ENCODE assay signal across 1 cellular context in the genomic region with DNA sequence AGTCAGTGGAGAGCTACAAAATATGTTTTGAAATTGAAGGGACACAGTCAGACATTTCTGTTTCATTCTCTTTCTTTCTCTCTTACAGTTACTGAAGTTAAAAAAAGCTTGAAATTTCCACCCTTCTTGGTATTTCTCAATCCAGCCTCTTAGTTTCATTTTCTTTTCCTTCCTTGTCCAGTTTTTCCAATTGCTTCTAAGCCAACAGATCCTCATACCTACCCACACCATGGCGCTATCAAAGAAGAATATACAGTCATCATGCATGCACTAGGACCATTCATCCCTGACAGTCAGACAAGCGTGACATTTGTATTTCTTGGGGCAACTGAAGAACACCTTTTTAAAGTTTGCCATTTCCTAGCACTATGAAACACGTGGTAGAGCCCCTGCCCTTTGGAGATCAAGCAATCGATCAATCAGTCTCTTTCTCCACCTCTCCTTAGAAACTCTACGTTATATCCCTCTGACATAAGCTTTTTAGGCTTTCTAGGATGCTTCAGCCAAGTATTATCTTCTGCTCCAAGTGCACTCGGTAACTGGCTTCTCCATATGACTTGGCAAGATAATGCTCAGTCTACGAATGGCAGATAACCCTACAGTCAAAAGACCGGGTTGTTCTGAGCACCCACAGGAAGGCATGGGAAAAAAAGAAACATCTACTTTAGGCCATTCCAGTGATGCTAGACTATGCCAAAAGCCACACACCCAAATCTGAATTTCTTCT.
A peak's percentile ranks its signal among the peaks of the same experiment; 100 is the strongest.
TF ChIP-seq lines count a peak whose summit lies in the region.

No MANE protein-coding gene starts in this region.

TF ChIP-seq in K562, 482 proteins besides CTCF, POLR2A, EP300 and RAD21 (continued from another document and continues in another):
- TF ChIP-seq, protein P1, sequence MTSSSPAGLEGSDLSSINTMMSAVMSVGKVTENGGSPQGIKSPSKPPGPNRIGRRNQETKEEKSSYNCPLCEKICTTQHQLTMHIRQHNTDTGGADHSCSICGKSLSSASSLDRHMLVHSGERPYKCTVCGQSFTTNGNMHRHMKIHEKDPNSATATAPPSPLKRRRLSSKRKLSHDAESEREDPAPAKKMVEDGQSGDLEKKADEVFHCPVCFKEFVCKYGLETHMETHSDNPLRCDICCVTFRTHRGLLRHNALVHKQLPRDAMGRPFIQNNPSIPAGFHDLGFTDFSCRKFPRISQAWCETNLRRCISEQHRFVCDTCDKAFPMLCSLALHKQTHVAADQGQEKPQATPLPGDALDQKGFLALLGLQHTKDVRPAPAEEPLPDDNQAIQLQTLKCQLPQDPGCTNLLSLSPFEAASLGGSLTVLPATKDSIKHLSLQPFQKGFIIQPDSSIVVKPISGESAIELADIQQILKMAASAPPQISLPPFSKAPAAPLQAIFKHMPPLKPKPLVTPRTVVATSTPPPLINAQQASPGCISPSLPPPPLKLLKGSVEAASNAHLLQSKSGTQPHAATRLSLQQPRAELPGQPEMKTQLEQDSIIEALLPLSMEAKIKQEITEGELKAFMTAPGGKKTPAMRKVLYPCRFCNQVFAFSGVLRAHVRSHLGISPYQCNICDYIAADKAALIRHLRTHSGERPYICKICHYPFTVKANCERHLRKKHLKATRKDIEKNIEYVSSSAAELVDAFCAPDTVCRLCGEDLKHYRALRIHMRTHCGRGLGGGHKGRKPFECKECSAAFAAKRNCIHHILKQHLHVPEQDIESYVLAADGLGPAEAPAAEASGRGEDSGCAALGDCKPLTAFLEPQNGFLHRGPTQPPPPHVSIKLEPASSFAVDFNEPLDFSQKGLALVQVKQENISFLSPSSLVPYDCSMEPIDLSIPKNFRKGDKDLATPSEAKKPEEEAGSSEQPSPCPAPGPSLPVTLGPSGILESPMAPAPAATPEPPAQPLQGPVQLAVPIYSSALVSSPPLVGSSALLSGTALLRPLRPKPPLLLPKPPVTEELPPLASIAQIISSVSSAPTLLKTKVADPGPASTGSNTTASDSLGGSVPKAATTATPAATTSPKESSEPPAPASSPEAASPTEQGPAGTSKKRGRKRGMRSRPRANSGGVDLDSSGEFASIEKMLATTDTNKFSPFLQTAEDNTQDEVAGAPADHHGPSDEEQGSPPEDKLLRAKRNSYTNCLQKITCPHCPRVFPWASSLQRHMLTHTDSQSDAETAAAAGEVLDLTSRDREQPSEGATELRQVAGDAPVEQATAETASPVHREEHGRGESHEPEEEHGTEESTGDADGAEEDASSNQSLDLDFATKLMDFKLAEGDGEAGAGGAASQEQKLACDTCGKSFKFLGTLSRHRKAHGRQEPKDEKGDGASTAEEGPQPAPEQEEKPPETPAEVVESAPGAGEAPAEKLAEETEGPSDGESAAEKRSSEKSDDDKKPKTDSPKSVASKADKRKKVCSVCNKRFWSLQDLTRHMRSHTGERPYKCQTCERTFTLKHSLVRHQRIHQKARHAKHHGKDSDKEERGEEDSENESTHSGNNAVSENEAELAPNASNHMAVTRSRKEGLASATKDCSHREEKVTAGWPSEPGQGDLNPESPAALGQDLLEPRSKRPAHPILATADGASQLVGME (CRISPR knock-in tag; IDR thresholded peaks at IDR 0.05), result no peak
- TF ChIP-seq, protein P2, sequence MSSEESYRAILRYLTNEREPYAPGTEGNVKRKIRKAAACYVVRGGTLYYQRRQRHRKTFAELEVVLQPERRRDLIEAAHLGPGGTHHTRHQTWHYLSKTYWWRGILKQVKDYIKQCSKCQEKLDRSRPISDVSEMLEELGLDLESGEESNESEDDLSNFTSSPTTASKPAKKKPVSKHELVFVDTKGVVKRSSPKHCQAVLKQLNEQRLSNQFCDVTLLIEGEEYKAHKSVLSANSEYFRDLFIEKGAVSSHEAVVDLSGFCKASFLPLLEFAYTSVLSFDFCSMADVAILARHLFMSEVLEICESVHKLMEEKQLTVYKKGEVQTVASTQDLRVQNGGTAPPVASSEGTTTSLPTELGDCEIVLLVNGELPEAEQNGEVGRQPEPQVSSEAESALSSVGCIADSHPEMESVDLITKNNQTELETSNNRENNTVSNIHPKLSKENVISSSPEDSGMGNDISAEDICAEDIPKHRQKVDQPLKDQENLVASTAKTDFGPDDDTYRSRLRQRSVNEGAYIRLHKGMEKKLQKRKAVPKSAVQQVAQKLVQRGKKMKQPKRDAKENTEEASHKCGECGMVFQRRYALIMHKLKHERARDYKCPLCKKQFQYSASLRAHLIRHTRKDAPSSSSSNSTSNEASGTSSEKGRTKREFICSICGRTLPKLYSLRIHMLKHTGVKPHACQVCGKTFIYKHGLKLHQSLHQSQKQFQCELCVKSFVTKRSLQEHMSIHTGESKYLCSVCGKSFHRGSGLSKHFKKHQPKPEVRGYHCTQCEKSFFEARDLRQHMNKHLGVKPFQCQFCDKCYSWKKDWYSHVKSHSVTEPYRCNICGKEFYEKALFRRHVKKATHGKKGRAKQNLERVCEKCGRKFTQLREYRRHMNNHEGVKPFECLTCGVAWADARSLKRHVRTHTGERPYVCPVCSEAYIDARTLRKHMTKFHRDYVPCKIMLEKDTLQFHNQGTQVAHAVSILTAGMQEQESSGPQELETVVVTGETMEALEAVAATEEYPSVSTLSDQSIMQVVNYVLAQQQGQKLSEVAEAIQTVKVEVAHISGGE (CRISPR knock-in tag; IDR thresholded peaks at IDR 0.05), result peak in 1 of 3 experiments; percentile 80; a peak in 2 of 6 replicates
- peak; percentile 81 for TF ChIP-seq SOX6 (IDR thresholded peaks at IDR 0.05)
- no peak for TF ChIP-seq TAF7 (tag; IDR thresholded peaks at IDR 0.05)
- TF ChIP-seq TEAD2 (tag; IDR thresholded peaks at IDR 0.05), result no peak
- TF ChIP-seq ZNF584 (CRISPR knock-in tag; IDR thresholded peaks at IDR 0.05; ENCODE audit: low read depth), result 0 out of 2 replicates have a peak, but pooled peaks have one; percentile 58
- 0 out of 2 replicates have a peak, but pooled peaks have one; percentile 42 for TF ChIP-seq MECOM (CRISPR knock-in tag; IDR thresholded peaks at IDR 0.05)
- no peak for TF ChIP-seq SIX5 (IDR thresholded peaks at IDR 0.05; ENCODE audit: borderline replicate concordance in 1 of 2, insufficient read depth in 1 of 2, low read depth in 1 of 2, low read length in 2 of 2)
- TF ChIP-seq, protein P3, sequence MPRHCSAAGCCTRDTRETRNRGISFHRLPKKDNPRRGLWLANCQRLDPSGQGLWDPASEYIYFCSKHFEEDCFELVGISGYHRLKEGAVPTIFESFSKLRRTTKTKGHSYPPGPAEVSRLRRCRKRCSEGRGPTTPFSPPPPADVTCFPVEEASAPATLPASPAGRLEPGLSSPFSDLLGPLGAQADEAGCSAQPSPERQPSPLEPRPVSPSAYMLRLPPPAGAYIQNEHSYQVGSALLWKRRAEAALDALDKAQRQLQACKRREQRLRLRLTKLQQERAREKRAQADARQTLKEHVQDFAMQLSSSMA (CRISPR knock-in tag; IDR thresholded peaks at IDR 0.05), result no peak
- no peak for TF ChIP-seq JUNB (CRISPR knock-in tag; conservative IDR thresholded peaks at IDR 0.05)
- TF ChIP-seq ZNF444 (CRISPR knock-in tag; IDR thresholded peaks at IDR 0.05), result no peak
- TF ChIP-seq XRCC5 (IDR thresholded peaks at IDR 0.05; ENCODE audit: low read depth, low read length), result no peak
- TF ChIP-seq TEAD4 (IDR thresholded peaks at IDR 0.05; ENCODE audit: low read length), result peak; percentile 94
- no peak for TF ChIP-seq TEAD4 (CRISPR knock-in tag; IDR thresholded peaks at IDR 0.05; ENCODE audit: borderline replicate concordance)
- no peak for TF ChIP-seq ETV1 (tag; conservative IDR thresholded peaks at IDR 0.05; ENCODE audit: low read depth)
- TF ChIP-seq MED1 (CRISPR knock-in tag; IDR thresholded peaks at IDR 0.05; ENCODE audit: borderline replicate concordance), result no peak
- TF ChIP-seq HDAC3 (IDR thresholded peaks at IDR 0.05; ENCODE audit: borderline replicate concordance, partially characterized antibody), result no peak
- TF ChIP-seq, protein P4, sequence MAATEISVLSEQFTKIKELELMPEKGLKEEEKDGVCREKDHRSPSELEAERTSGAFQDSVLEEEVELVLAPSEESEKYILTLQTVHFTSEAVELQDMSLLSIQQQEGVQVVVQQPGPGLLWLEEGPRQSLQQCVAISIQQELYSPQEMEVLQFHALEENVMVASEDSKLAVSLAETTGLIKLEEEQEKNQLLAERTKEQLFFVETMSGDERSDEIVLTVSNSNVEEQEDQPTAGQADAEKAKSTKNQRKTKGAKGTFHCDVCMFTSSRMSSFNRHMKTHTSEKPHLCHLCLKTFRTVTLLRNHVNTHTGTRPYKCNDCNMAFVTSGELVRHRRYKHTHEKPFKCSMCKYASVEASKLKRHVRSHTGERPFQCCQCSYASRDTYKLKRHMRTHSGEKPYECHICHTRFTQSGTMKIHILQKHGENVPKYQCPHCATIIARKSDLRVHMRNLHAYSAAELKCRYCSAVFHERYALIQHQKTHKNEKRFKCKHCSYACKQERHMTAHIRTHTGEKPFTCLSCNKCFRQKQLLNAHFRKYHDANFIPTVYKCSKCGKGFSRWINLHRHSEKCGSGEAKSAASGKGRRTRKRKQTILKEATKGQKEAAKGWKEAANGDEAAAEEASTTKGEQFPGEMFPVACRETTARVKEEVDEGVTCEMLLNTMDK (IDR thresholded peaks at IDR 0.05; ENCODE audit: borderline replicate concordance, insufficient read depth, low read depth, low read length, poor library complexity, severe bottlenecking), result no peak
- no peak for TF ChIP-seq ZBED1 (IDR thresholded peaks at IDR 0.05)
- TF ChIP-seq, protein P5, sequence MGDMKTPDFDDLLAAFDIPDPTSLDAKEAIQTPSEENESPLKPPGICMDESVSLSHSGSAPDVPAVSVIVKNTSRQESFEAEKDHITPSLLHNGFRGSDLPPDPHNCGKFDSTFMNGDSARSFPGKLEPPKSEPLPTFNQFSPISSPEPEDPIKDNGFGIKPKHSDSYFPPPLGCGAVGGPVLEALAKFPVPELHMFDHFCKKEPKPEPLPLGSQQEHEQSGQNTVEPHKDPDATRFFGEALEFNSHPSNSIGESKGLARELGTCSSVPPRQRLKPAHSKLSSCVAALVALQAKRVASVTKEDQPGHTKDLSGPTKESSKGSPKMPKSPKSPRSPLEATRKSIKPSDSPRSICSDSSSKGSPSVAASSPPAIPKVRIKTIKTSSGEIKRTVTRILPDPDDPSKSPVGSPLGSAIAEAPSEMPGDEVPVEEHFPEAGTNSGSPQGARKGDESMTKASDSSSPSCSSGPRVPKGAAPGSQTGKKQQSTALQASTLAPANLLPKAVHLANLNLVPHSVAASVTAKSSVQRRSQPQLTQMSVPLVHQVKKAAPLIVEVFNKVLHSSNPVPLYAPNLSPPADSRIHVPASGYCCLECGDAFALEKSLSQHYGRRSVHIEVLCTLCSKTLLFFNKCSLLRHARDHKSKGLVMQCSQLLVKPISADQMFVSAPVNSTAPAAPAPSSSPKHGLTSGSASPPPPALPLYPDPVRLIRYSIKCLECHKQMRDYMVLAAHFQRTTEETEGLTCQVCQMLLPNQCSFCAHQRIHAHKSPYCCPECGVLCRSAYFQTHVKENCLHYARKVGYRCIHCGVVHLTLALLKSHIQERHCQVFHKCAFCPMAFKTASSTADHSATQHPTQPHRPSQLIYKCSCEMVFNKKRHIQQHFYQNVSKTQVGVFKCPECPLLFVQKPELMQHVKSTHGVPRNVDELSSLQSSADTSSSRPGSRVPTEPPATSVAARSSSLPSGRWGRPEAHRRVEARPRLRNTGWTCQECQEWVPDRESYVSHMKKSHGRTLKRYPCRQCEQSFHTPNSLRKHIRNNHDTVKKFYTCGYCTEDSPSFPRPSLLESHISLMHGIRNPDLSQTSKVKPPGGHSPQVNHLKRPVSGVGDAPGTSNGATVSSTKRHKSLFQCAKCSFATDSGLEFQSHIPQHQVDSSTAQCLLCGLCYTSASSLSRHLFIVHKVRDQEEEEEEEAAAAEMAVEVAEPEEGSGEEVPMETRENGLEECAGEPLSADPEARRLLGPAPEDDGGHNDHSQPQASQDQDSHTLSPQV (IDR thresholded peaks at IDR 0.05), result no peak
- TF ChIP-seq, protein P6, sequence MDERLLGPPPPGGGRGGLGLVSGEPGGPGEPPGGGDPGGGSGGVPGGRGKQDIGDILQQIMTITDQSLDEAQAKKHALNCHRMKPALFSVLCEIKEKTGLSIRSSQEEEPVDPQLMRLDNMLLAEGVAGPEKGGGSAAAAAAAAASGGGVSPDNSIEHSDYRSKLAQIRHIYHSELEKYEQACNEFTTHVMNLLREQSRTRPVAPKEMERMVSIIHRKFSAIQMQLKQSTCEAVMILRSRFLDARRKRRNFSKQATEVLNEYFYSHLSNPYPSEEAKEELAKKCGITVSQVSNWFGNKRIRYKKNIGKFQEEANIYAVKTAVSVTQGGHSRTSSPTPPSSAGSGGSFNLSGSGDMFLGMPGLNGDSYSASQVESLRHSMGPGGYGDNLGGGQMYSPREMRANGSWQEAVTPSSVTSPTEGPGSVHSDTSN (CRISPR knock-in tag; IDR thresholded peaks at IDR 0.05; ENCODE audit: low read depth), result no peak
- TF ChIP-seq, protein P6 (tag; conservative IDR thresholded peaks at IDR 0.05; ENCODE audit: low read depth), result peak; percentile 85
- peak; percentile 33; the same call in 1 of the 2 replicates for TF ChIP-seq L3MBTL2 (IDR thresholded peaks at IDR 0.05)
- TF ChIP-seq, protein P7, sequence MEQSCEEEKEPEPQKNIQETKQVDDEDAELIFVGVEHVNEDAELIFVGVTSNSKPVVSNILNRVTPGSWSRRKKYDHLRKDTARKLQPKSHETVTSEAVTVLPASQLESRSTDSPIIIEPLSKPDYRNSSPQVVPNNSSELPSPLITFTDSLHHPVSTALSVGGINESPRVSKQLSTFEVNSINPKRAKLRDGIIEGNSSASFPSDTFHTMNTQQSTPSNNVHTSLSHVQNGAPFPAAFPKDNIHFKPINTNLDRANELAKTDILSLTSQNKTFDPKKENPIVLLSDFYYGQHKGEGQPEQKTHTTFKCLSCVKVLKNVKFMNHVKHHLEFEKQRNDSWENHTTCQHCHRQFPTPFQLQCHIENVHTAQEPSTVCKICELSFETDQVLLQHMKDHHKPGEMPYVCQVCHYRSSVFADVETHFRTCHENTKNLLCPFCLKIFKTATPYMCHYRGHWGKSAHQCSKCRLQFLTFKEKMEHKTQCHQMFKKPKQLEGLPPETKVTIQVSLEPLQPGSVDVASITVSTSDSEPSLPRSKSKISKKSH (CRISPR knock-in tag; IDR thresholded peaks at IDR 0.05), result no peak
- peak; percentile 93 for TF ChIP-seq NCOR1 (IDR thresholded peaks at IDR 0.05)
- no peak for TF ChIP-seq ETV5 (CRISPR knock-in tag; IDR thresholded peaks at IDR 0.05; ENCODE audit: low read depth)
- no peak for TF ChIP-seq NR4A1 (CRISPR knock-in tag; IDR thresholded peaks at IDR 0.05)
- peak; percentile 60; the same call in 1 of the 2 replicates for TF ChIP-seq NR4A1 (tag; IDR thresholded peaks at IDR 0.05)
- no peak for TF ChIP-seq ZNF764 (CRISPR knock-in tag; IDR thresholded peaks at IDR 0.05; ENCODE audit: low read depth)
